1 cellular context compared by ENCODE assay signal in the genomic region with DNA sequence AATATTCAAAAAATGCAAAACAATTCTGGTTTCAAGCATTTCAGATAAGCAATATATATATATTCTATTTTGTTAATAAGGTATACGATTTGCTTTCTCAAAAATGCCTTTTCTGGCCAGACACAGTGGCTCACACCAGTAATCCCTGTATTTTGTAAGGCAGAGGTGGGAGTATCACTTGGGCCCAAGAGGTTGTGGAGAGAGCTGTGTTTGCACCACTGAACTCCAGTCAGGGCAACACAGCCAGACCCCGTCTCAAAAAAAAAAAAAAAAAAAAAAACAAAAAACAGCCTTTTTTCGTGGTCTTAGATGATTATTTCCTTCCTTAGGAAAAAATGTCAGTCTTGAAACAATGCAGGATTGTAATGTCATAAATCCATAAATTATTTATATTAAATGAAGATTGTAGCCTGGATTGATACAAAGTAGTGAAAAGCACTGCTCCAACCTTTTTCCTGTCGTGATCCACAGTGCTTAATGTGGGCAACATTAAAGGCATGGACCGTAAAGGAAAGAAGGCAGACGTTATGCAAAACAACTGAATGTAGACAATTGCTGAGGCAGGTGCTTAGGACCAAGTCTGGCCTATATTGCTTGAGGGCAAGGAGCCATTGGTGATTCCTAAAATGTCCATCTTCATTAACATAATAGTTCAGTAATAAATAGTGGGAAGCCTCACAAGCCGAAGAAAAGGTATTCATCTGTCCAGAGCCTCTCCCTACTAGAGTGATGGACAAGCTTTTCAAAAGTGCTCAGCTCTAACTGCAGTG.
TF ChIP-seq lines count a peak whose summit lies in the region.

No MANE protein-coding gene starts in this region.

TF ChIP-seq in IMR-90, 13 proteins besides CTCF, POLR2A, EP300 and RAD21:
- TF ChIP-seq RCOR1 (IDR thresholded peaks at IDR 0.05; ENCODE audit: insufficient replicate concordance, low read length) (no peak), NFE2L2 (IDR thresholded peaks at IDR 0.05; ENCODE audit: low read depth, low read length) (no peak), MAFK (IDR thresholded peaks at IDR 0.05; ENCODE audit: low read depth, low read length) (no peak), CHD1 (IDR thresholded peaks at IDR 0.05; ENCODE audit: low read depth, low read length) (no peak), ELK1 (IDR thresholded peaks at IDR 0.05; ENCODE audit: borderline replicate concordance, low read depth, low read length) (no peak), SMC3 (IDR thresholded peaks at IDR 0.05; ENCODE audit: low read depth, low read length) (no peak), MAZ (IDR thresholded peaks at IDR 0.05; ENCODE audit: borderline replicate concordance, low read depth, low read length) (no peak), CEBPB (IDR thresholded peaks at IDR 0.05; ENCODE audit: low read depth, low read length) (no peak), FOS (IDR thresholded peaks at IDR 0.05; ENCODE audit: low read depth, low read length) (no peak), MXI1 (IDR thresholded peaks at IDR 0.05; ENCODE audit: borderline replicate concordance, low read depth, low read length) (no peak), BHLHE40 (IDR thresholded peaks at IDR 0.05; ENCODE audit: low read depth, low read length) (no peak)
- TF ChIP-seq, protein P1, sequence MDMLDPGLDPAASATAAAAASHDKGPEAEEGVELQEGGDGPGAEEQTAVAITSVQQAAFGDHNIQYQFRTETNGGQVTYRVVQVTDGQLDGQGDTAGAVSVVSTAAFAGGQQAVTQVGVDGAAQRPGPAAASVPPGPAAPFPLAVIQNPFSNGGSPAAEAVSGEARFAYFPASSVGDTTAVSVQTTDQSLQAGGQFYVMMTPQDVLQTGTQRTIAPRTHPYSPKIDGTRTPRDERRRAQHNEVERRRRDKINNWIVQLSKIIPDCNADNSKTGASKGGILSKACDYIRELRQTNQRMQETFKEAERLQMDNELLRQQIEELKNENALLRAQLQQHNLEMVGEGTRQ (IDR thresholded peaks at IDR 0.05; ENCODE audit: low read depth, low read length): no peak
